1 cellular context compared by ENCODE assay signal in genomic region chr10:119412244-119412750, GRCh38.
TF ChIP-seq lines count a peak whose summit lies in the region.

No MANE protein-coding gene starts in this region.

TF ChIP-seq in SK-N-SH, 30 proteins besides CTCF, POLR2A, EP300 and RAD21 (continued from another document):
- TF ChIP-seq, protein P1, sequence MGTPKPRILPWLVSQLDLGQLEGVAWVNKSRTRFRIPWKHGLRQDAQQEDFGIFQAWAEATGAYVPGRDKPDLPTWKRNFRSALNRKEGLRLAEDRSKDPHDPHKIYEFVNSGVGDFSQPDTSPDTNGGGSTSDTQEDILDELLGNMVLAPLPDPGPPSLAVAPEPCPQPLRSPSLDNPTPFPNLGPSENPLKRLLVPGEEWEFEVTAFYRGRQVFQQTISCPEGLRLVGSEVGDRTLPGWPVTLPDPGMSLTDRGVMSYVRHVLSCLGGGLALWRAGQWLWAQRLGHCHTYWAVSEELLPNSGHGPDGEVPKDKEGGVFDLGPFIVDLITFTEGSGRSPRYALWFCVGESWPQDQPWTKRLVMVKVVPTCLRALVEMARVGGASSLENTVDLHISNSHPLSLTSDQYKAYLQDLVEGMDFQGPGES (IDR thresholded peaks at IDR 0.05; ENCODE audit: low read depth, low read length): no peak
- peak; percentile 7; the same call in 1 of the 2 replicates for TF ChIP-seq USF1 (IDR thresholded peaks at IDR 0.05; ENCODE audit: borderline replicate concordance, low read depth)
- TF ChIP-seq SIN3A (IDR thresholded peaks at IDR 0.05; ENCODE audit: borderline replicate concordance, low read depth, low read length): 0 out of 2 replicates have a peak, but pooled peaks have one; percentile 35
- TF ChIP-seq ZBTB33 (IDR thresholded peaks at IDR 0.05; ENCODE audit: borderline replicate concordance, low read depth): no peak
- TF ChIP-seq FOXJ3 (CRISPR knock-in tag; IDR thresholded peaks at IDR 0.05): peak; percentile 84
- TF ChIP-seq MAX (IDR thresholded peaks at IDR 0.05; ENCODE audit: low read depth): peak; percentile 92
- TF ChIP-seq MXI1 (IDR thresholded peaks at IDR 0.05; ENCODE audit: low read depth, low read length): peak; percentile 90
- TF ChIP-seq TAF1 (IDR thresholded peaks at IDR 0.05; ENCODE audit: borderline replicate concordance, low read depth, low read length): no peak
- 0 out of 2 replicates have a peak, but pooled peaks have one; percentile 31 for TF ChIP-seq RCOR1 (IDR thresholded peaks at IDR 0.05; ENCODE audit: low read length)
- TF ChIP-seq ELF1 (IDR thresholded peaks at IDR 0.05): no peak
- TF ChIP-seq GABPA (IDR thresholded peaks at IDR 0.05; ENCODE audit: low read depth): no peak
- no peak for TF ChIP-seq EZH2phosphoT487 (IDR thresholded peaks at IDR 0.05; ENCODE audit: borderline replicate concordance, low read depth)
- TF ChIP-seq NRF1 (IDR thresholded peaks at IDR 0.05; ENCODE audit: low read depth, low read length): no peak
- TF ChIP-seq YY1 (IDR thresholded peaks at IDR 0.05; ENCODE audit: low read depth): no peak
- TF ChIP-seq SMC3 (IDR thresholded peaks at IDR 0.05; ENCODE audit: low read depth, low read length): no peak
- no peak for TF ChIP-seq USF2 (IDR thresholded peaks at IDR 0.05; ENCODE audit: borderline replicate concordance, low read depth, low read length)
- TF ChIP-seq PBX3 (IDR thresholded peaks at IDR 0.05): peak; percentile 59
- no peak for TF ChIP-seq FOSL2 (IDR thresholded peaks at IDR 0.05; ENCODE audit: borderline replicate concordance, low read depth)
- no peak for TF ChIP-seq FOXM1 (IDR thresholded peaks at IDR 0.05; ENCODE audit: low read depth)
